Comparison of ENCODE assay signal across 8 cellular contexts in the genomic region with DNA sequence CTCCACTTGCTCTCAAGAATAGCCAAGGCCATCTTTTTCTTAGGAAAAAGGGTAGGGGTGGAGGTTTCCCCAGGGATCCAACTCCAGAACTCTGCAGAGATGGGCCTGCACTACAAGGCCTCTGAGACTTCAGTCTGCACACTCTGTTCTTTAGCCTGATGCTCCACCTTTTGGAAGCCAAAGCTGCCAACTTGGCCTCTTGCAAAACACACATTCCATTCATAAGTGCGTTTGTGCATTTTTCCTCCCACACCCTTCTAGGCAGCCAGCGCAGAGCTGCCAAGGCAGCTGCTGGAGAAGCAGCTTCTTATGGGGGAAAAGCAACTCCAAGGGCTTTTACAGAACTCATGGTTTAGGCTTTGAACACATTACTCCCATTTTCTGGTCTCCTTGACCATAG. TPM values are rescaled to one million over a fixed set of nuclear protein-coding genes. Genes with fewer than 3 reads are reported as not detected.
DNase-seq lines count a peak whose midpoint lies in the region; ATAC-seq, FAIRE-seq and TF ChIP-seq lines count a peak whose summit lies in the region.

No MANE protein-coding gene starts in this region.

- H3K27ac ChIP-seq in heart left ventricle: peak overlapping the region; percentile 53 to 88 (median 79)
- peak overlapping the region; percentile 48 to 66 for H3K27ac ChIP-seq in prostate gland
- H3K27ac ChIP-seq in naive thymus-derived CD4-positive, alpha-beta T cell (ENCODE audit: low read depth, low read length): no peak overlapping the region

- H3K36me3 ChIP-seq in heart left ventricle (peaks cover 0 to 22% (median 0%) of the 10 kb centered on the region in 9 donors), prostate gland (no peaks in the 10 kb centered on the region)
- H3K36me3 ChIP-seq in naive thymus-derived CD4-positive, alpha-beta T cell (ENCODE audit: control insufficient read depth in 2 of 3, insufficient read depth in 3 of 3, low read length in 3 of 3): no peaks in the 10 kb centered on the region

- peaks cover 0 to 38% (median 5%) of the 10 kb centered on the region in 7 donors for H3K4me1 Mint-ChIP-seq in naive thymus-derived CD4-positive, alpha-beta T cell

- H3K4me1 ChIP-seq in heart left ventricle (peaks cover 9 to 53% (median 44%) of the 10 kb centered on the region in 12 donors), prostate gland (replicated peaks) (peaks cover 14% of the 10 kb centered on the region)
- H3K4me1 ChIP-seq in naive thymus-derived CD4-positive, alpha-beta T cell (ENCODE audit: control insufficient read depth in 2 of 2, insufficient read depth in 2 of 2, low read length in 2 of 2): no peaks in the 10 kb centered on the region

- H3K4me3 ChIP-seq in heart left ventricle: no peak overlapping the region
- no peak overlapping the region for H3K4me3 ChIP-seq in prostate gland
- no peak overlapping the region for H3K4me3 ChIP-seq in naive thymus-derived CD4-positive, alpha-beta T cell (ENCODE audit: low read length)

- CTCF ChIA-PET in naive thymus-derived CD4-positive, alpha-beta T cell (lab: Charles Lee): interaction anchor here (0.5 to 3.2 kb wide), 6 partner anchors 23 to 1160 kb away, joined by 3 to 23 read pairs (median 3); no protein-coding TSS in a partner anchor
- CTCF ChIA-PET in HEK293T (lab: Yijun Ruan, JAX): no interaction called here

- H3K36me3 Mint-ChIP-seq in naive thymus-derived CD4-positive, alpha-beta T cell: peaks cover 0 to 21% (median 4%) of the 10 kb centered on the region in 5 donors

- H3K4me3 Mint-ChIP-seq in naive thymus-derived CD4-positive, alpha-beta T cell: no peak overlapping the region

- H3K9me3 Mint-ChIP-seq in naive thymus-derived CD4-positive, alpha-beta T cell: no peaks in the 10 kb centered on the region

- in situ Hi-C loops in Caki2 (cut with HindIII; ENCODE audit: low pct_unique_long_range_greater_than_20kb, low sequenced_read_pairs): no loop called here

- ATAC-seq in heart left ventricle: peak; percentile 90 to 96 (median 94)
- ATAC-seq in naive thymus-derived CD4-positive, alpha-beta T cell: no peak

- 9 to 13% (median 11%) methylated on average over 2 of the region's 2 CpGs for WGBS in heart left ventricle, 4 donors
- WGBS in prostate gland: 9% methylated on average over 2 of the region's 2 CpGs

- no peak overlapping the region for H3K27ac Mint-ChIP-seq in naive thymus-derived CD4-positive, alpha-beta T cell

- intact Hi-C loops in heart left ventricle (cut with DNase I): loop anchor here (1.0 to 10.0 kb wide), 15 partner anchors 44 to 443 kb away; partner anchors contain the start of genes DCUN1D3 (in 8 of the 10), LYRM1 (in 8 of the 10), ERI2 (in 2 of the 10) and REXO5 (in 2 of the 10)
- intact Hi-C loops in prostate gland (cut with DNase I): loop anchor here (5.0 kb wide), 3 partner anchors 44 to 306 kb away; partner anchors contain the start of genes DCUN1D3, ERI2, LDAF1 and LYRM1
- intact Hi-C loops in naive thymus-derived CD4-positive, alpha-beta T cell (cut with micrococcal nuclease): loop anchor here (2.0 to 10.0 kb wide), 6 partner anchors 23 to 703 kb away; partner anchors contain the start of genes DCUN1D3 (in 1 of the 2) and LYRM1 (in 1 of the 2)

- peak in 1 of 2 donors; percentile 41 for TF ChIP-seq POLR2A in heart left ventricle (IDR thresholded peaks at IDR 0.05)
- no peak for TF ChIP-seq POLR2A in prostate gland (IDR thresholded peaks at IDR 0.05)

- TF ChIP-seq CTCF in heart left ventricle (IDR thresholded peaks at IDR 0.05): peak in 1 of 12 donors; percentile 9
- TF ChIP-seq CTCF in prostate gland (IDR thresholded peaks at IDR 0.05): peak in 2 of 4 experiments; percentile 25 to 31
- no peak for TF ChIP-seq CTCF in D721Med (IDR thresholded peaks at IDR 0.05; ENCODE audit: insufficient read depth, missing control alignments)

- H3K27me3 Mint-ChIP-seq in naive thymus-derived CD4-positive, alpha-beta T cell: no peaks in the 10 kb centered on the region

- H3K27me3 ChIP-seq in heart left ventricle (no peaks in the 10 kb centered on the region), prostate gland (replicated peaks; ENCODE audit: insufficient read depth) (no peaks in the 10 kb centered on the region)
- no peaks in the 10 kb centered on the region for H3K27me3 ChIP-seq in naive thymus-derived CD4-positive, alpha-beta T cell (ENCODE audit: control insufficient read depth in 2 of 2, insufficient read depth in 2 of 2, low read length in 2 of 2)

- H3K9me3 ChIP-seq in heart left ventricle (no peaks in the 10 kb centered on the region), prostate gland (no peaks in the 10 kb centered on the region)
- no peaks in the 10 kb centered on the region for H3K9me3 ChIP-seq in naive thymus-derived CD4-positive, alpha-beta T cell (ENCODE audit: control insufficient read depth in 2 of 3, low read length in 3 of 3)

- DNase-seq in Caki2 (ENCODE audit: low read depth) (peak; percentile 19), SW480 (ENCODE audit: low spot score) (peak; percentile 52), heart left ventricle (peak; percentile 76 to 91 (median 78)), prostate gland (ENCODE audit: low spot score) (peak; percentile 86), D721Med (ENCODE audit: insufficient read length, low spot score) (no peak), HEK293T (ENCODE audit: extremely low spot score) (no peak)
- DNase-seq in naive thymus-derived CD4-positive, alpha-beta T cell: no peak
- DNase-seq in stimulated activated CD4-positive, alpha-beta T cell treated with anti-CD3 and anti-CD28 coated beads, Interleukin-15, amount 100 ng/mL, for 24 hours: no peak

- POLR2A ChIA-PET in naive thymus-derived CD4-positive, alpha-beta T cell (lab: Charles Lee): no interaction called here
- POLR2A ChIA-PET in HEK293T (lab: Yijun Ruan, JAX): no interaction called here

- FAIRE-seq in D721Med (lab: Jason Lieb, UNC): no peak

TF ChIP-seq in HEK293T, 16 proteins besides CTCF, POLR2A, EP300 and RAD21:
- TF ChIP-seq BHLHE40 (IDR thresholded peaks at IDR 0.05; ENCODE audit: borderline replicate concordance) (no peak), FOXK2 (IDR thresholded peaks at IDR 0.05) (no peak), HDGF (IDR thresholded peaks at IDR 0.05; ENCODE audit: borderline replicate concordance) (no peak), LEF1 (IDR thresholded peaks at IDR 0.05; ENCODE audit: borderline replicate concordance) (no peak), CTBP1 (IDR thresholded peaks at IDR 0.05; ENCODE audit: borderline replicate concordance) (no peak), PKNOX1 (IDR thresholded peaks at IDR 0.05) (no peak), ARNT (IDR thresholded peaks at IDR 0.05) (no peak), TARDBP (IDR thresholded peaks at IDR 0.05) (no peak), ELF4 (IDR thresholded peaks at IDR 0.05) (no peak)

RNA-seq across cellular contexts. Expression of gene REXO5, which starts 45.3 kb away (rescaled TPM):
- 10.8 and 21.3 TPM in 2 replicates for total RNA-seq in Caki2 (2014; rRNA removed; shearing (Covaris generic); ENCODE audit: low replicate concordance)
- total RNA-seq in heart left ventricle (1 to 10 TPM; 2.8 to 7.5 (median 4.8) TPM), prostate gland (10 to 100 TPM; 12.1 to 67.1 TPM)
- polyA plus RNA-seq in heart left ventricle: 1 to 10 TPM; 1.6 to 3.2 TPM
- 1 to 10 TPM in 3 of 5 experiments, under 1 TPM in 2; 0.35 to 9.5 (median 1.6) TPM for total RNA-seq in naive thymus-derived CD4-positive, alpha-beta T cell
- polyA plus RNA-seq in naive thymus-derived CD4-positive, alpha-beta T cell: not detected

RNA-seq across cellular contexts. Expression of gene ERI2, which starts 45.3 kb away (rescaled TPM):
- 11.6 and 19.0 TPM in 2 replicates for total RNA-seq in Caki2 (2014; rRNA removed; shearing (Covaris generic); ENCODE audit: low replicate concordance)
- total RNA-seq in heart left ventricle: 10 to 100 TPM in 6 of 9 donors, 1 to 10 TPM in 3; 5.7 to 15.2 (median 11.9) TPM
- polyA plus RNA-seq in heart left ventricle: 1 to 10 TPM; 5.8 to 6.1 TPM
- 10 to 100 TPM; 31.6 to 35.2 TPM for total RNA-seq in prostate gland
- 10 to 100 TPM in 1 of 5 experiments, 1 to 10 TPM in 4; 2.4 to 10.4 (median 3.6) TPM for total RNA-seq in naive thymus-derived CD4-positive, alpha-beta T cell
- polyA plus RNA-seq in naive thymus-derived CD4-positive, alpha-beta T cell: 1 to 10 TPM; 1.8 to 2.1 TPM

RNA-seq across cellular contexts. Expression of gene DCUN1D3, which starts 48.6 kb away (rescaled TPM):
- 5.1 and 9.8 TPM in 2 replicates for total RNA-seq in Caki2 (2014; rRNA removed; shearing (Covaris generic); ENCODE audit: low replicate concordance)
- total RNA-seq in heart left ventricle (10 to 100 TPM in 7 of 9 donors, 1 to 10 TPM in 2; 8.3 to 21.4 (median 11.0) TPM), prostate gland (10 to 100 TPM in 1 of 2 donors, 1 to 10 TPM in 1; 7.2 to 16.5 TPM)
- 10 to 100 TPM in 1 of 2 donors, 1 to 10 TPM in 1; 2.6 to 13.4 TPM for polyA plus RNA-seq in heart left ventricle
- 10 to 100 TPM in 1 of 5 experiments, 1 to 10 TPM in 4; 4.0 to 15.7 (median 6.5) TPM for total RNA-seq in naive thymus-derived CD4-positive, alpha-beta T cell
- 1 to 10 TPM in 1 of 2 donors, under 1 TPM in 1; 0.82 to 1.4 TPM for polyA plus RNA-seq in naive thymus-derived CD4-positive, alpha-beta T cell

RNA-seq across cellular contexts. Expression of gene LYRM1, which starts 49.0 kb away (rescaled TPM):
- total RNA-seq in Caki2 (2014; rRNA removed; shearing (Covaris generic); ENCODE audit: low replicate concordance): 35.6 and 52.1 TPM in 2 replicates
- 100 to 1,000 TPM in 2 of 9 donors, 10 to 100 TPM in 7; 40.2 to 124 (median 54.6) TPM for total RNA-seq in heart left ventricle
- polyA plus RNA-seq in heart left ventricle: 10 to 100 TPM; 65.5 to 73.0 TPM
- total RNA-seq in prostate gland: 10 to 100 TPM; 26.1 to 64.5 TPM
- 10 to 100 TPM; 13.4 to 29.1 (median 20.0) TPM for total RNA-seq in naive thymus-derived CD4-positive, alpha-beta T cell
- polyA plus RNA-seq in naive thymus-derived CD4-positive, alpha-beta T cell: 10 to 100 TPM; 33.3 to 43.8 TPM

Comparison
In these comparisons a context has a peak if more than half of its experiments do, and no peak if none do; other contexts are left out.
1. DNase-seq: peak in Caki2 (single experiment), SW480 (single experiment), heart left ventricle (5 of 5) and prostate gland (single experiment); none in D721Med (single experiment), naive thymus-derived CD4-positive, alpha-beta T cell (0 of 9), stimulated activated CD4-positive, alpha-beta T cell treated with anti-CD3 and anti-CD28 coated beads, Interleukin-15, amount 100 ng/mL, for 24 hours (single experiment) and HEK293T (single experiment).